1 cellular context compared by ENCODE assay signal in genomic region chr4:102868782-102869568, GRCh38.
TF ChIP-seq lines count a peak whose summit lies in the region.

CISD2 (plus strand) TSS chr4:102868992; CDS start chr4:102869085, 93 bp downstream.

TF ChIP-seq in HEK293, 187 proteins besides CTCF, POLR2A, EP300 and RAD21 (continued from another document):
- TF ChIP-seq ZNF433 (tag by site-specific recombination; IDR thresholded peaks at IDR 0.05; ENCODE audit: low read depth) (no peak), ZNF561 (tag by site-specific recombination; IDR thresholded peaks at IDR 0.05; ENCODE audit: borderline replicate concordance) (0 out of 2 replicates have a peak, but pooled peaks have one; percentile 29), ZNF404 (tag by site-specific recombination; IDR thresholded peaks at IDR 0.05) (no peak), HOXC10 (CRISPR knock-in tag; IDR thresholded peaks at IDR 0.05) (no peak), ZNF560 (tag by site-specific recombination; IDR thresholded peaks at IDR 0.05; ENCODE audit: borderline replicate concordance) (no peak), ZNF132 (tag by site-specific recombination; IDR thresholded peaks at IDR 0.05; ENCODE audit: borderline replicate concordance) (no peak), ZBTB8A (tag by site-specific recombination; IDR thresholded peaks at IDR 0.05) (peak; percentile 94), ZNF501 (tag by site-specific recombination; IDR thresholded peaks at IDR 0.05) (peak; percentile 75), ZSCAN5A (tag by site-specific recombination; IDR thresholded peaks at IDR 0.05) (no peak), KLF8 (tag by site-specific recombination; IDR thresholded peaks at IDR 0.05) (peak; percentile 58), ZNF423 (tag by site-specific recombination; IDR thresholded peaks at IDR 0.05) (no peak)
